ENCODE assay signal across 23 cellular contexts in the genomic region with DNA sequence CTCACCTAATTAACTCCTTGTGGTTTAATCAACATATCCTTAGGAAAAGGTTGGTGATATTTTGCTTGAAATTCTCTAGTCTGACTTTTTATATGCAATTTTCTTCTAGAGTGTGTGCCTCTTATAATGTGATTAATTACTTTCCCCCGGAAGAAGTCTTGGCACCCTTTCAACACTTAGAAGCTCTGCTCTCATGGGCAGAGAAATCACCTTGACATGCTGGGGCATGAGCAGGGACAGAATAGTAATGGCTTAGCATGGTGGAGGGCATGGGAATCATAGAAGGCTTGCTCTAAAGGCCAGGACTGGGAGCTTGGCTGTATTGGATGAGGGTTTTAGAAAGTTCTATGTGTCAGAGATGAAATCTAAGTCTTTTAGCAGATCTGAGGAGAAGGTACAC.
"Had no signal": no experiment of that assay in that cellular context is flagged by ENCODE, and none has a peak within 500 bp of the region (broad histone marks: within the 10 kb centered on the region; RNA-seq: fewer than 3 reads in every experiment).

No MANE protein-coding gene starts in this region.

- DNase-seq: activated CD4-positive, alpha-beta T cell treated with anti-CD3 and anti-CD28 coated beads for 36 hours; activated CD4-positive, CD25-positive, alpha-beta regulatory T cell; activated naive CD4-positive, alpha-beta T cell; activated T-cell treated with anti-CD3 and anti-CD28 coated beads for 4 hours; activated T-cell treated with anti-CD3 and anti-CD28 coated beads, Interleukin-2, amount 50 U/mL, for 72 hours; dermis blood vessel endothelial cell; effector CD4-positive, alpha-beta T cell; head of caudate nucleus; hippocampal formation; kidney; left colon; midbrain; naive thymus-derived CD4-positive, alpha-beta T cell; ovary; retina; sigmoid colon; small intestine; stimulated activated CD4-positive, alpha-beta T cell treated with anti-CD3 and anti-CD28 coated beads, Interleukin-4, amount 100 ng/mL, for 24 hours; trophoblast cell; uterus had no signal

- H3K27me3 ChIP-seq: ovary, sigmoid colon, uterus had no signal

- ATAC-seq: activated CD4-positive, alpha-beta T cell treated with anti-CD3 and anti-CD28 coated beads for 36 hours; activated naive CD4-positive, alpha-beta T cell treated with anti-CD3 and anti-CD28 coated beads, Interleukin-2, amount 50 U/mL, for 72 hours; activated T-cell treated with anti-CD3 and anti-CD28 coated beads, Interleukin-2, amount 50 U/mL, for 72 hours; left colon; naive thymus-derived CD4-positive, alpha-beta T cell; stimulated activated effector memory CD8-positive, alpha-beta T cell treated with anti-CD3 and anti-CD28 coated beads, Interleukin-12 subunit alpha, Interleukin-12 subunit beta, amount 100 ng/mL, for 72 hours had no signal

- H3K27ac ChIP-seq: ovary, sigmoid colon, thoracic aorta, uterus had no signal

- H3K36me3 ChIP-seq: ovary, sigmoid colon, thoracic aorta, uterus had no signal

- H3K4me3 ChIP-seq: ovary, sigmoid colon, thoracic aorta, uterus had no signal

- H3K4me1 ChIP-seq: sigmoid colon, uterus had no signal

- H3K9me3 ChIP-seq: ovary, thoracic aorta, uterus had no signal
